In genomic region chr3:55569033-55569518, GRCh38 we compare ENCODE assay signal across 19 cellular contexts.
DNase-seq lines count a peak whose midpoint lies in the region; ATAC-seq, FAIRE-seq and TF ChIP-seq lines count a peak whose summit lies in the region.
"Had no signal": no experiment of that assay in that cellular context is flagged by ENCODE, and none has a peak within 500 bp of the region (broad histone marks: within the 10 kb centered on the region; RNA-seq: fewer than 3 reads in every experiment).

No MANE protein-coding gene starts in this region.

- TF ChIP-seq RAD21 in K562 (CRISPR knock-in tag; conservative IDR thresholded peaks at IDR 0.05 in 1 of 2, IDR thresholded peaks at IDR 0.05 in 1 of 2): no peak

- in situ Hi-C loops in K562 (cut with MboI): no loop called here

- H3K9me3 ChIP-seq in cardiac muscle cell (ENCODE audit: low read depth) (no peaks in the 10 kb centered on the region), K562 (replicated peaks; ENCODE audit: control insufficient read depth, insufficient read depth, low read depth, low read length) (no peaks in the 10 kb centered on the region)
- H3K9me3 ChIP-seq: BE2C had no signal

- H3K4me3 Mint-ChIP-seq in nephron progenitor cell: no peak overlapping the region
- H3K4me3 Mint-ChIP-seq: CD4-positive, alpha-beta T cell had no signal

- no peaks in the 10 kb centered on the region for H3K79me2 ChIP-seq in K562 (ENCODE audit: control insufficient read depth, insufficient read depth, low read length)

- H2AFZ ChIP-seq in K562 (ENCODE audit: low read depth, low read length): no peak overlapping the region

- peaks cover 80% of the 10 kb centered on the region for H3K4me1 Mint-ChIP-seq in nephron progenitor cell

- H3K36me3 ChIP-seq in cardiac muscle cell (no peaks in the 10 kb centered on the region), K562 (ENCODE audit: control insufficient read depth, insufficient read depth, low read length) (no peaks in the 10 kb centered on the region)
- H3K36me3 ChIP-seq: BE2C had no signal

- H3K4me1 ChIP-seq in cardiac muscle cell (ENCODE audit: low read depth): peaks cover 41% of the 10 kb centered on the region
- no peaks in the 10 kb centered on the region for H3K4me1 ChIP-seq in K562 (replicated peaks in 1 of 2; ENCODE audit: control insufficient read depth in 2 of 2, insufficient read depth in 2 of 2, low read length in 2 of 2)
- H3K4me1 ChIP-seq: BE2C had no signal

- H3K9ac ChIP-seq in K562 (ENCODE audit: insufficient read depth in 1 of 2, low read depth in 2 of 2, low read length in 2 of 2): no peak overlapping the region

- H3K27me3 ChIP-seq in cardiac muscle cell (no peaks in the 10 kb centered on the region), K562 (ENCODE audit: control insufficient read depth in 2 of 2, insufficient read depth in 2 of 2, low read length in 2 of 2) (peaks cover 0 to 2% of the 10 kb centered on the region in 2 experiments; a peak in 1 of 5 replicates)
- H3K27me3 ChIP-seq: BE2C had no signal

- peak overlapping the region; percentile 34 for H3K27ac ChIP-seq in cardiac muscle cell
- no peak overlapping the region for H3K27ac ChIP-seq in K562 (ENCODE audit: extremely low read depth, low read depth, low read length)

- 4% methylated on average over 6 of the region's 8 CpGs for WGBS in K562 (ENCODE audit: insufficient coverage, low coverage, missing lambda C conversion rate)

- peak in 1 of 2 donors; percentile 18 for DNase-seq in cardiac muscle cell (ENCODE audit: low read depth in 1 of 2, low spot score in 1 of 2)
- DNase-seq in Right ventricle myocardium superior: no peak
- no peak for DNase-seq in K562 (ENCODE audit: extremely low read depth in 1 of 4, low spot score in 3 of 4)
- DNase-seq in nephron progenitor cell: no peak
- DNase-seq in SW480 (ENCODE audit: low spot score): no peak
- no peak for DNase-seq in AG08395 (ENCODE audit: low spot score)
- DNase-seq: BE2C; CD4-positive, alpha-beta T cell; EL; GOT3; Kasumi-1; NCI-H1105; NCI-H1694; NCI-H2081 treated with DMSO at 0.1 percent for 48 hours; SHP77 treated with DMSO at 0.1 percent for 48 hours had no signal

- no peak for TF ChIP-seq POLR2A in K562 (conservative IDR thresholded peaks at IDR 0.05)

- intact Hi-C loops in Right ventricle myocardium superior (cut with DNase I): no loop called here
- intact Hi-C loops in K562 (cut with micrococcal nuclease): no loop called here

- TF ChIP-seq CTCF in cardiac muscle cell (IDR thresholded peaks at IDR 0.05; ENCODE audit: low read depth, low read length): no peak
- no peak for TF ChIP-seq CTCF in K562 (IDR thresholded peaks at IDR 0.05 in 2 of 3, conservative IDR thresholded peaks at IDR 0.05 in 1 of 3; ENCODE audit: insufficient read depth in 2 of 3, low read depth in 1 of 3, low read length in 3 of 3)
- no peak for TF ChIP-seq CTCF in nephron progenitor cell (IDR thresholded peaks at IDR 0.05)

- no peaks in the 10 kb centered on the region for H3K27me3 Mint-ChIP-seq in nephron progenitor cell (ENCODE audit: low read depth, poor library complexity)
- H3K27me3 Mint-ChIP-seq: CD4-positive, alpha-beta T cell had no signal

- CTCF ChIA-PET in K562 (lab: Yijun Ruan, JAX; ENCODE audit: low intra/inter-chr PET ratio): no interaction called here

- peak overlapping the region; percentile 86 for H3K27ac Mint-ChIP-seq in nephron progenitor cell
- H3K27ac Mint-ChIP-seq: CD4-positive, alpha-beta T cell had no signal

- H4K20me1 ChIP-seq in K562 (replicated peaks; ENCODE audit: control insufficient read depth, insufficient read depth, low read length): no peaks in the 10 kb centered on the region

- no TSS peak for BruUV-seq in K562 (replicated peaks; lab: Mats Ljungman, UMichigan)

- no peak for TF ChIP-seq EP300 in K562 (IDR thresholded peaks at IDR 0.05; ENCODE audit: low read length)

- no peaks in the 10 kb centered on the region for H3K9me1 ChIP-seq in K562 (ENCODE audit: control insufficient read depth, insufficient read depth, low read length)

- H3K4me2 ChIP-seq in K562 (ENCODE audit: insufficient read depth, low read length): no peak overlapping the region

- H3K9me3 Mint-ChIP-seq in nephron progenitor cell: no peaks in the 10 kb centered on the region
- H3K9me3 Mint-ChIP-seq: CD4-positive, alpha-beta T cell had no signal

- FAIRE-seq in K562 (lab: Jason Lieb, UNC): no peak
- FAIRE-seq: GM12891 had no signal

- ATAC-seq in Right ventricle myocardium superior (ENCODE audit: poor library complexity): no peak
- no peak for ATAC-seq in K562
- no peak for ATAC-seq in GM21447 (IDR thresholded peaks at IDR 0.05; ENCODE audit: unreplicated experiment)
- ATAC-seq in HG03097 (IDR thresholded peaks at IDR 0.05; ENCODE audit: low FRiP score, unreplicated experiment): no peak
- ATAC-seq: SK-N-SH treated with all-trans-retinoic acid at 6 μM for 48 hours had no signal

- H3K4me3 ChIP-seq in cardiac muscle cell: no peak overlapping the region
- no peak overlapping the region for H3K4me3 ChIP-seq in K562

- H3K36me3 Mint-ChIP-seq in nephron progenitor cell (ENCODE audit: low read depth): no peaks in the 10 kb centered on the region

- POLR2A ChIA-PET in K562 (lab: Yijun Ruan, JAX): no interaction called here

TF ChIP-seq in K562, 482 proteins besides CTCF, POLR2A, EP300 and RAD21:
- TF ChIP-seq FOXP4 (CRISPR knock-in tag; IDR thresholded peaks at IDR 0.05; ENCODE audit: borderline replicate concordance) (no peak), NR2C2 (CRISPR knock-in tag; IDR thresholded peaks at IDR 0.05) (no peak), NR2C2 (tag; IDR thresholded peaks at IDR 0.05) (peak; percentile 24; the same call in 1 of the 2 replicates), ARID3B (CRISPR knock-in tag; IDR thresholded peaks at IDR 0.05; ENCODE audit: borderline replicate concordance) (no peak)
